ENCODE assay signal across 2 cellular contexts in the genomic region with DNA sequence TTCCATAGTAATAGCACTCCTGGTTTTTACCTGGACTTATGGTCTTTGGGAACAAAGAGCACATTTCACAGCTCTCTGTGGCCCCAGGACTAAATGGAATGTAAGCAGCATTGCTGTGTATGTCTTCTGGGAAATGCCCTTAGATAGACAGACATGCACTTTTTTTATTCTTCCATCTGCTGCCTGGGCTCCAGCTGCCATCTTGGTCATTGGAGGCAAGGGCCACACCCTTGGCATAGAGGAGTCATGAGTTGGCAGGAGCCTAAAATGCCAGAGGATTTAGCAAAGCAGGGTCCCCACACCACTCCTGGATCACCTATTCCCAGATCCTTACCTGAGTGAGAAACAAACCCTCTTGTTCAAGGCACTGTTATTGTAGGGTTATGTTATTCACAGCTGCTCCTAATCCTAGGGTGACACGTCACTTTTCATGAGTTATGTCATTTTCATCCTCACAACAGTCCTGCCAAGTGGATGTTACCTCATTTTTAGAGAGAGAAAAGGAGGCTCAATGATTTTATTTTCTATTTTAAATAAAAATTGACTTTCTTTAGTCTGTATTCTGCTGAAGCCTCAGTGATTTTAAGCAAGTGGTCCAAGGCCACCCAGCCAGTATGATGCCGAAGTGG.
A peak's percentile ranks its signal among the peaks of the same experiment; 100 is the strongest.
TF ChIP-seq lines count a peak whose summit lies in the region.

No MANE protein-coding gene starts in this region.

TF ChIP-seq in HCT116, 20 proteins besides CTCF, POLR2A, EP300 and RAD21:
- no peak for TF ChIP-seq ZFX (IDR thresholded peaks at IDR 0.05)
- no peak for TF ChIP-seq FOSL1 (IDR thresholded peaks at IDR 0.05; ENCODE audit: low read depth)
- no peak for TF ChIP-seq JUND (IDR thresholded peaks at IDR 0.05)
- TF ChIP-seq ZBTB33 (IDR thresholded peaks at IDR 0.05; ENCODE audit: extremely low read depth, insufficient replicate concordance, low read length), result no peak
- no peak for TF ChIP-seq REST (IDR thresholded peaks at IDR 0.05; ENCODE audit: low read depth)
- no peak for TF ChIP-seq SRF (IDR thresholded peaks at IDR 0.05; ENCODE audit: low read depth)
- no peak for TF ChIP-seq YY1 (IDR thresholded peaks at IDR 0.05; ENCODE audit: extremely low read depth, insufficient replicate concordance, low read depth, low read length)
- no peak for TF ChIP-seq EZH2 (IDR thresholded peaks at IDR 0.05)
- no peak for TF ChIP-seq EZH2phosphoT487 (IDR thresholded peaks at IDR 0.05; ENCODE audit: borderline replicate concordance)
- TF ChIP-seq ZNF274 (IDR thresholded peaks at IDR 0.05; ENCODE audit: low read depth, low read length), result no peak
- no peak for TF ChIP-seq MAX (IDR thresholded peaks at IDR 0.05)
- no peak for TF ChIP-seq POLR2AphosphoS5 (IDR thresholded peaks at IDR 0.05; ENCODE audit: low read depth, low read length)
- TF ChIP-seq TCF7L2 (IDR thresholded peaks at IDR 0.05; ENCODE audit: borderline replicate concordance, extremely low read depth, insufficient read depth, insufficient read length), result no peak
- no peak for TF ChIP-seq CEBPB (IDR thresholded peaks at IDR 0.05; ENCODE audit: low read depth)

TF ChIP-seq in K562, 482 proteins besides CTCF, POLR2A, EP300 and RAD21:
- no peak for TF ChIP-seq PTRF (tag; IDR thresholded peaks at IDR 0.05)
- TF ChIP-seq, protein P1, sequence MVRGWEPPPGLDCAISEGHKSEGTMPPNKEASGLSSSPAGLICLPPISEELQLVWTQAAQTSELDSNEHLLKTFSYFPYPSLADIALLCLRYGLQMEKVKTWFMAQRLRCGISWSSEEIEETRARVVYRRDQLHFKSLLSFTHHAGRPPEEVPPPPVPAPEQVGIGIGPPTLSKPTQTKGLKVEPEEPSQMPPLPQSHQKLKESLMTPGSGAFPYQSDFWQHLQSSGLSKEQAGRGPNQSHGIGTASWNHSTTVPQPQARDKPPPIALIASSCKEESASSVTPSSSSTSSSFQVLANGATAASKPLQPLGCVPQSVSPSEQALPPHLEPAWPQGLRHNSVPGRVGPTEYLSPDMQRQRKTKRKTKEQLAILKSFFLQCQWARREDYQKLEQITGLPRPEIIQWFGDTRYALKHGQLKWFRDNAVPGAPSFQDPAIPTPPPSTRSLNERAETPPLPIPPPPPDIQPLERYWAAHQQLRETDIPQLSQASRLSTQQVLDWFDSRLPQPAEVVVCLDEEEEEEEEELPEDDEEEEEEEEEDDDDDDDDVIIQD (CRISPR knock-in tag; IDR thresholded peaks at IDR 0.05), result no peak
- no peak for TF ChIP-seq PHB2 (IDR thresholded peaks at IDR 0.05; ENCODE audit: low read depth)
- TF ChIP-seq ETV5 (CRISPR knock-in tag; IDR thresholded peaks at IDR 0.05; ENCODE audit: low read depth), result no peak
- TF ChIP-seq TAF15 (IDR thresholded peaks at IDR 0.05; ENCODE audit: low read depth, low read length), result no peak
- TF ChIP-seq C11orf30 (IDR thresholded peaks at IDR 0.05; ENCODE audit: low read depth), result peak; percentile 42; the same call in 1 of the 2 replicates
- TF ChIP-seq, protein P2, sequence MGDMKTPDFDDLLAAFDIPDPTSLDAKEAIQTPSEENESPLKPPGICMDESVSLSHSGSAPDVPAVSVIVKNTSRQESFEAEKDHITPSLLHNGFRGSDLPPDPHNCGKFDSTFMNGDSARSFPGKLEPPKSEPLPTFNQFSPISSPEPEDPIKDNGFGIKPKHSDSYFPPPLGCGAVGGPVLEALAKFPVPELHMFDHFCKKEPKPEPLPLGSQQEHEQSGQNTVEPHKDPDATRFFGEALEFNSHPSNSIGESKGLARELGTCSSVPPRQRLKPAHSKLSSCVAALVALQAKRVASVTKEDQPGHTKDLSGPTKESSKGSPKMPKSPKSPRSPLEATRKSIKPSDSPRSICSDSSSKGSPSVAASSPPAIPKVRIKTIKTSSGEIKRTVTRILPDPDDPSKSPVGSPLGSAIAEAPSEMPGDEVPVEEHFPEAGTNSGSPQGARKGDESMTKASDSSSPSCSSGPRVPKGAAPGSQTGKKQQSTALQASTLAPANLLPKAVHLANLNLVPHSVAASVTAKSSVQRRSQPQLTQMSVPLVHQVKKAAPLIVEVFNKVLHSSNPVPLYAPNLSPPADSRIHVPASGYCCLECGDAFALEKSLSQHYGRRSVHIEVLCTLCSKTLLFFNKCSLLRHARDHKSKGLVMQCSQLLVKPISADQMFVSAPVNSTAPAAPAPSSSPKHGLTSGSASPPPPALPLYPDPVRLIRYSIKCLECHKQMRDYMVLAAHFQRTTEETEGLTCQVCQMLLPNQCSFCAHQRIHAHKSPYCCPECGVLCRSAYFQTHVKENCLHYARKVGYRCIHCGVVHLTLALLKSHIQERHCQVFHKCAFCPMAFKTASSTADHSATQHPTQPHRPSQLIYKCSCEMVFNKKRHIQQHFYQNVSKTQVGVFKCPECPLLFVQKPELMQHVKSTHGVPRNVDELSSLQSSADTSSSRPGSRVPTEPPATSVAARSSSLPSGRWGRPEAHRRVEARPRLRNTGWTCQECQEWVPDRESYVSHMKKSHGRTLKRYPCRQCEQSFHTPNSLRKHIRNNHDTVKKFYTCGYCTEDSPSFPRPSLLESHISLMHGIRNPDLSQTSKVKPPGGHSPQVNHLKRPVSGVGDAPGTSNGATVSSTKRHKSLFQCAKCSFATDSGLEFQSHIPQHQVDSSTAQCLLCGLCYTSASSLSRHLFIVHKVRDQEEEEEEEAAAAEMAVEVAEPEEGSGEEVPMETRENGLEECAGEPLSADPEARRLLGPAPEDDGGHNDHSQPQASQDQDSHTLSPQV (IDR thresholded peaks at IDR 0.05), result peak; percentile 48; the same call in 1 of the 2 replicates
- no peak for TF ChIP-seq FOXA1 (IDR thresholded peaks at IDR 0.05; ENCODE audit: borderline replicate concordance)
- TF ChIP-seq MEIS2 (IDR thresholded peaks at IDR 0.05; ENCODE audit: partially characterized antibody), result peak; percentile 62
- no peak for TF ChIP-seq ATF1 (CRISPR knock-in tag; IDR thresholded peaks at IDR 0.05)
- TF ChIP-seq ATF1 (tag; IDR thresholded peaks at IDR 0.05), result 0 out of 2 replicates have a peak, but pooled peaks have one; percentile 11
- TF ChIP-seq, protein P3, sequence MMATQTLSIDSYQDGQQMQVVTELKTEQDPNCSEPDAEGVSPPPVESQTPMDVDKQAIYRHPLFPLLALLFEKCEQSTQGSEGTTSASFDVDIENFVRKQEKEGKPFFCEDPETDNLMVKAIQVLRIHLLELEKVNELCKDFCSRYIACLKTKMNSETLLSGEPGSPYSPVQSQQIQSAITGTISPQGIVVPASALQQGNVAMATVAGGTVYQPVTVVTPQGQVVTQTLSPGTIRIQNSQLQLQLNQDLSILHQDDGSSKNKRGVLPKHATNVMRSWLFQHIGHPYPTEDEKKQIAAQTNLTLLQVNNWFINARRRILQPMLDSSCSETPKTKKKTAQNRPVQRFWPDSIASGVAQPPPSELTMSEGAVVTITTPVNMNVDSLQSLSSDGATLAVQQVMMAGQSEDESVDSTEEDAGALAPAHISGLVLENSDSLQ (IDR thresholded peaks at IDR 0.05), result peak; percentile 29; the same call in 1 of the 2 replicates
- no peak for TF ChIP-seq CTCFL (IDR thresholded peaks at IDR 0.05; ENCODE audit: borderline replicate concordance, insufficient read depth, low read depth, low read length, poor library complexity, severe bottlenecking)
- TF ChIP-seq, protein P4, sequence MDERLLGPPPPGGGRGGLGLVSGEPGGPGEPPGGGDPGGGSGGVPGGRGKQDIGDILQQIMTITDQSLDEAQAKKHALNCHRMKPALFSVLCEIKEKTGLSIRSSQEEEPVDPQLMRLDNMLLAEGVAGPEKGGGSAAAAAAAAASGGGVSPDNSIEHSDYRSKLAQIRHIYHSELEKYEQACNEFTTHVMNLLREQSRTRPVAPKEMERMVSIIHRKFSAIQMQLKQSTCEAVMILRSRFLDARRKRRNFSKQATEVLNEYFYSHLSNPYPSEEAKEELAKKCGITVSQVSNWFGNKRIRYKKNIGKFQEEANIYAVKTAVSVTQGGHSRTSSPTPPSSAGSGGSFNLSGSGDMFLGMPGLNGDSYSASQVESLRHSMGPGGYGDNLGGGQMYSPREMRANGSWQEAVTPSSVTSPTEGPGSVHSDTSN (CRISPR knock-in tag; IDR thresholded peaks at IDR 0.05; ENCODE audit: low read depth), result no peak
- TF ChIP-seq, protein P4 (tag; conservative IDR thresholded peaks at IDR 0.05; ENCODE audit: low read depth), result peak; percentile 48; the same call in 1 of the 2 replicates
- no peak for TF ChIP-seq ZNF764 (CRISPR knock-in tag; IDR thresholded peaks at IDR 0.05; ENCODE audit: low read depth)
- TF ChIP-seq NFE2 (IDR thresholded peaks at IDR 0.05; ENCODE audit: low read depth), result no peak
- TF ChIP-seq MAFG (tag; conservative IDR thresholded peaks at IDR 0.05), result 0 out of 2 replicates have a peak, but pooled peaks have one; percentile 9
- TF ChIP-seq CBFA2T2 (conservative IDR thresholded peaks at IDR 0.05), result no peak
